Comparison of ENCODE assay signal across 2 cellular contexts in genomic region chr20:59040682-59041081, GRCh38.
TF ChIP-seq lines count a peak whose summit lies in the region.

No MANE protein-coding gene starts in this region.

TF ChIP-seq in SK-N-SH, 30 proteins besides CTCF, POLR2A, EP300 and RAD21 (continued from another document):
- TF ChIP-seq ZBTB33 (IDR thresholded peaks at IDR 0.05; ENCODE audit: borderline replicate concordance, low read depth) = no peak
- TF ChIP-seq IRF3 (IDR thresholded peaks at IDR 0.05; ENCODE audit: low read depth, low read length) = no peak
- no peak for TF ChIP-seq RCOR1 (IDR thresholded peaks at IDR 0.05; ENCODE audit: low read length)

TF ChIP-seq in SK-N-SH treated with all-trans-retinoic acid at 6 μM for 48 hours, 23 proteins besides CTCF, POLR2A, EP300 and RAD21 (continued from another document):
- TF ChIP-seq TSHZ2 (CRISPR knock-in tag; IDR thresholded peaks at IDR 0.05) (no peak), ARNTL (CRISPR knock-in tag; IDR thresholded peaks at IDR 0.05; ENCODE audit: borderline replicate concordance, low read depth) (no peak), TOX (CRISPR knock-in tag; IDR thresholded peaks at IDR 0.05; ENCODE audit: borderline replicate concordance) (no peak), SNAI2 (CRISPR knock-in tag; IDR thresholded peaks at IDR 0.05) (no peak), ZNF8 (CRISPR knock-in tag; IDR thresholded peaks at IDR 0.05) (no peak), TCF4 (CRISPR knock-in tag; IDR thresholded peaks at IDR 0.05; ENCODE audit: borderline replicate concordance) (no peak), OSR1 (CRISPR knock-in tag; IDR thresholded peaks at IDR 0.05) (no peak), ZNF70 (CRISPR knock-in tag; IDR thresholded peaks at IDR 0.05) (no peak)
